In genomic region chr7:113216038-113216437, GRCh38 we compare ENCODE assay signal across 3 cellular contexts.
"Had no signal": no experiment of that assay in that cellular context is flagged by ENCODE, and none has a peak within 500 bp of the region (broad histone marks: within the 10 kb centered on the region; RNA-seq: fewer than 3 reads in every experiment).

No MANE protein-coding gene starts in this region.

- H3K4me3 ChIP-seq: GM12878 had no signal

- DNase-seq: GDM1, GF-D8 had no signal
